In genomic region chr19:47133021-47133471, GRCh38 we compare ENCODE assay signal across 16 cellular contexts. TPM values are rescaled to one million over a fixed set of nuclear protein-coding genes. Genes with fewer than 3 reads are reported as not detected.
A peak's percentile ranks its signal among the peaks of the same experiment; 100 is the strongest.
DNase-seq lines count a peak whose midpoint lies in the region; ATAC-seq, FAIRE-seq and TF ChIP-seq lines count a peak whose summit lies in the region.
"Had no signal": no experiment of that assay in that cellular context is flagged by ENCODE, and none has a peak within 500 bp of the region (broad histone marks: within the 10 kb centered on the region; RNA-seq: fewer than 3 reads in every experiment).

No MANE protein-coding gene starts in this region.

- WGBS in adrenal gland, 4 donors = 86 to 92% (median 89%) methylated on average over 11 of the region's 11 CpGs

- H3K4me2 ChIP-seq in Loucy (ENCODE audit: low read depth, low read length, poor library complexity, severe bottlenecking) (peak overlapping the region; percentile 95), astrocyte (ENCODE audit: low read length) (peak overlapping the region; percentile 95)

- H3K79me2 ChIP-seq in Loucy (ENCODE audit: insufficient read depth, low read length) (peaks cover 76% of the 10 kb centered on the region), astrocyte (ENCODE audit: insufficient read depth, low read length) (peaks cover 74% of the 10 kb centered on the region)

- H3F3A ChIP-seq in Loucy (ENCODE audit: low read depth) = no peaks in the 10 kb centered on the region

- no peak overlapping the region for H3K27ac ChIP-seq in astrocyte (ENCODE audit: low read depth, low read length)
- H3K27ac ChIP-seq in adrenal gland = no peak overlapping the region
- H3K27ac ChIP-seq: pancreas had no signal

- H3K27me3 ChIP-seq in Loucy (ENCODE audit: insufficient read depth, low read length, poor library complexity, severe bottlenecking) (no peaks in the 10 kb centered on the region), astrocyte (ENCODE audit: insufficient read depth, low read length) (no peaks in the 10 kb centered on the region), neuron (ENCODE audit: insufficient read depth, low read length) (no peaks in the 10 kb centered on the region), adrenal gland (no peaks in the 10 kb centered on the region)
- H3K27me3 ChIP-seq: pancreas had no signal

- no peak for FAIRE-seq in astrocyte (lab: Jason Lieb, UNC)
- FAIRE-seq: H54, islet of Langerhans, pancreas had no signal

- H3K4me1 ChIP-seq in Loucy (ENCODE audit: insufficient read depth, low read length, poor library complexity, severe bottlenecking) (peaks cover 46% of the 10 kb centered on the region), astrocyte (ENCODE audit: insufficient read depth, low read length) (peaks cover 19% of the 10 kb centered on the region), neuron (ENCODE audit: insufficient read depth, low read length) (peaks cover 21% of the 10 kb centered on the region), adrenal gland (replicated peaks in 1 of 2) (peaks cover 0 to 30% of the 10 kb centered on the region in 2 donors)

- H4K20me1 ChIP-seq in Loucy (ENCODE audit: insufficient read depth, low read length, poor library complexity, severe bottlenecking) (peaks cover 63% of the 10 kb centered on the region), astrocyte (ENCODE audit: insufficient read depth, low read length) (peaks cover 65% of the 10 kb centered on the region)

- H3K27ac Mint-ChIP-seq in T-helper 1 cell treated with Interleukin-12 subunit alpha and Interleukin-12 subunit beta and Interleukin-4 antibody, amounts not matched to agents 30 μg/mL and 1 μg/mL, for 36 hours = peak overlapping the region; percentile 36
- no peak overlapping the region for H3K27ac Mint-ChIP-seq in astrocyte (ENCODE audit: unreplicated experiment)
- H3K27ac Mint-ChIP-seq: activated B cell treated with CpG ODN at 0.5 μM for 24 hours had no signal

- ATAC-seq in Right ventricle myocardium superior (ENCODE audit: poor library complexity) = no peak
- ATAC-seq: pancreas had no signal

- H3K27me3 Mint-ChIP-seq in T-helper 1 cell treated with Interleukin-12 subunit alpha and Interleukin-12 subunit beta and Interleukin-4 antibody, amounts not matched to agents 30 μg/mL and 1 μg/mL, for 36 hours (ENCODE audit: low read depth) = no peaks in the 10 kb centered on the region
- no peaks in the 10 kb centered on the region for H3K27me3 Mint-ChIP-seq in astrocyte (ENCODE audit: low read depth, unreplicated experiment)
- H3K27me3 Mint-ChIP-seq: activated B cell treated with CpG ODN at 0.5 μM for 24 hours had no signal

- no peak for TF ChIP-seq POLR2A in adrenal gland (IDR thresholded peaks at IDR 0.05)

- H3K9me2 ChIP-seq in Loucy (replicated peaks; ENCODE audit: low read depth, low read length) = no peaks in the 10 kb centered on the region

- H3K4me1 Mint-ChIP-seq in T-helper 1 cell treated with Interleukin-12 subunit alpha and Interleukin-12 subunit beta and Interleukin-4 antibody, amounts not matched to agents 30 μg/mL and 1 μg/mL, for 36 hours (ENCODE audit: low read depth) = peaks cover 43% of the 10 kb centered on the region
- H3K4me1 Mint-ChIP-seq in astrocyte (ENCODE audit: low read depth, unreplicated experiment) = peaks cover 21% of the 10 kb centered on the region

- peak overlapping the region; percentile 66 for H3K4me3 Mint-ChIP-seq in T-helper 1 cell treated with Interleukin-12 subunit alpha and Interleukin-12 subunit beta and Interleukin-4 antibody, amounts not matched to agents 30 μg/mL and 1 μg/mL, for 36 hours
- H3K4me3 Mint-ChIP-seq in astrocyte (ENCODE audit: unreplicated experiment) = peak overlapping the region; percentile 64

- H3K9me3 Mint-ChIP-seq in T-helper 1 cell treated with Interleukin-12 subunit alpha and Interleukin-12 subunit beta and Interleukin-4 antibody, amounts not matched to agents 30 μg/mL and 1 μg/mL, for 36 hours = peaks cover 5% of the 10 kb centered on the region
- peaks cover 6% of the 10 kb centered on the region for H3K9me3 Mint-ChIP-seq in astrocyte (ENCODE audit: unreplicated experiment)

- H2AFZ ChIP-seq in Loucy (ENCODE audit: low read length) = no peak overlapping the region
- no peak overlapping the region for H2AFZ ChIP-seq in astrocyte (ENCODE audit: low read depth, low read length)
- no peak overlapping the region for H2AFZ ChIP-seq in neuron (ENCODE audit: low read depth, low read length)

- H3K9me3 ChIP-seq in Loucy (ENCODE audit: insufficient read depth, low read depth, low read length) (no peaks in the 10 kb centered on the region), astrocyte (ENCODE audit: insufficient read depth, low read depth, low read length) (no peaks in the 10 kb centered on the region), neuron (ENCODE audit: low read length) (no peaks in the 10 kb centered on the region), adrenal gland (replicated peaks in 1 of 3) (no peaks in the 10 kb centered on the region)
- H3K9me3 ChIP-seq: pancreas had no signal

- H3K36me3 ChIP-seq in Loucy (ENCODE audit: insufficient read depth, low read length) (peaks cover under 1% of the 10 kb centered on the region; the same call in 1 of the 2 replicates), astrocyte (ENCODE audit: insufficient read depth, low read length) (peaks cover 5% of the 10 kb centered on the region), neuron (ENCODE audit: insufficient read depth, low read length) (peaks cover 24% of the 10 kb centered on the region), adrenal gland (replicated peaks in 1 of 2) (no peaks in the 10 kb centered on the region)
- H3K36me3 ChIP-seq: pancreas had no signal

- intact Hi-C loops in Right ventricle myocardium superior (cut with DNase I) = no loop called here
- intact Hi-C loops in adrenal gland (cut with DNase I) = no loop called here

- peak overlapping the region; percentile 97 for H3K9ac ChIP-seq in Loucy (ENCODE audit: low read depth, low read length, poor library complexity, severe bottlenecking)
- H3K9ac ChIP-seq in astrocyte (ENCODE audit: low read length) = peak overlapping the region; percentile 18

- DNase-seq in T-helper 1 cell (no peak), astrocyte (ENCODE audit: low read depth) (no peak), DMS153 treated with DMSO at 0.1 percent for 48 hours (lab: John Stamatoyannopoulos, UW; ENCODE audit: unreplicated experiment) (no peak), Right ventricle myocardium superior (no peak), adrenal gland (no peak)
- DNase-seq: activated B cell treated with CpG ODN at 0.5 μM for 24 hours; aorta; NCI-H1048; OCI-M1; pancreas; stimulated activated CD4-positive, alpha-beta T cell treated with anti-CD3 and anti-CD28 coated beads, Interleukin-2, amount 100 ng/mL, for 24 hours had no signal

- H3K36me3 Mint-ChIP-seq in T-helper 1 cell treated with Interleukin-12 subunit alpha and Interleukin-12 subunit beta and Interleukin-4 antibody, amounts not matched to agents 30 μg/mL and 1 μg/mL, for 36 hours (ENCODE audit: low read depth) = peaks cover 35% of the 10 kb centered on the region
- H3K36me3 Mint-ChIP-seq in astrocyte (ENCODE audit: low read depth, unreplicated experiment) = peaks cover 4% of the 10 kb centered on the region

- TF ChIP-seq CTCF in Loucy (conservative IDR thresholded peaks at IDR 0.05; ENCODE audit: low read length) (no peak), astrocyte (IDR thresholded peaks at IDR 0.05; ENCODE audit: insufficient read depth, low read depth, low read length) (no peak), adrenal gland (IDR thresholded peaks at IDR 0.05) (no peak)

- H3K4me3 ChIP-seq in Loucy (ENCODE audit: low read length, poor library complexity, severe bottlenecking) (peak overlapping the region; percentile 96), astrocyte (ENCODE audit: insufficient read depth, low read depth, low read length) (no peak overlapping the region), neuron (ENCODE audit: low read length) (peak overlapping the region; percentile 5), adrenal gland (no peak overlapping the region)
- H3K4me3 ChIP-seq: pancreas had no signal

RNA-seq across cellular contexts. Expression of gene SAE1, which starts 2.4 kb away (rescaled TPM):
- total RNA-seq in astrocyte = 107 and 133 TPM in 2 replicates
- total RNA-seq in Right ventricle myocardium superior = 42.2 TPM
- 10 to 100 TPM; 40.1 to 58.5 (median 49.7) TPM for total RNA-seq in adrenal gland
- polyA plus RNA-seq in adrenal gland = 10 to 100 TPM; 19.0 to 71.8 (median 23.6) TPM

RNA-seq across cellular contexts. Expression of gene ZC3H4, which starts 19.5 kb away (rescaled TPM):
- total RNA-seq in astrocyte (36.6 and 42.3 TPM in 2 replicates), Right ventricle myocardium superior (20.6 TPM), adrenal gland (10 to 100 TPM; 19.2 to 45.0 (median 27.1) TPM)
- 10 to 100 TPM; 10.8 to 24.9 (median 19.7) TPM for polyA plus RNA-seq in adrenal gland

Comparison
In these comparisons a context has a peak if more than half of its experiments do, and no peak if none do; other contexts are left out.
1. H3K4me3 ChIP-seq: peak in Loucy (single experiment) and neuron (single experiment); none in astrocyte (single experiment) and adrenal gland (0 of 4).